Comparison of ENCODE assay signal across 11 cellular contexts in the genomic region with DNA sequence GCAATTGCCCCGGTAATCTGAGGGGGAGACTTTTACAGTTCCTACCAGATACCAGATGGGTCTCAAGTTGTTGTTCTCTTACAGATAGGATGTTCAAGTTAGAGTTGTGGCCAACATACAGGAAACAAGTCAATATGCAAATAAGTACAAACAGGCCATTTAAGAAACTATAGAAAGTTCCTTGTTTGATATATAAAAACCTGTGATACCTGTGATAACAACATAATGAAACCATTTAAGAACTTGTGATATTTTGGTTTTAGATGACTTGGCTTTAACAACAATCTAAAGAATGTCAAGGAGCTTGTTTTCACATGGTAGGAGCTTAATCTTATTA. TPM values are rescaled to one million over a fixed set of nuclear protein-coding genes. Genes with fewer than 3 reads are reported as not detected.
DNase-seq lines count a peak whose midpoint lies in the region; ATAC-seq and FAIRE-seq lines count a peak whose summit lies in the region.
"Had no signal": no experiment of that assay in that cellular context is flagged by ENCODE, and none has a peak within 500 bp of the region (broad histone marks: within the 10 kb centered on the region; RNA-seq: fewer than 3 reads in every experiment).

No MANE protein-coding gene starts in this region.

- no peaks in the 10 kb centered on the region for H3K27me3 Mint-ChIP-seq in T-helper 1 cell treated with Interleukin-12 subunit alpha and Interleukin-12 subunit beta and Interleukin-4 antibody, amounts not matched to agents 30 μg/mL and 1 μg/mL, for 36 hours (ENCODE audit: low read depth)
- no peaks in the 10 kb centered on the region for H3K27me3 Mint-ChIP-seq in naive thymus-derived CD4-positive, alpha-beta T cell

- no peaks in the 10 kb centered on the region for H3K9me3 ChIP-seq in naive thymus-derived CD4-positive, alpha-beta T cell (ENCODE audit: control insufficient read depth in 2 of 3, low read length in 3 of 3)

- DNase-seq in GM18507 (ENCODE audit: extremely low spot score, insufficient read length, low read depth): no peak
- DNase-seq in naive thymus-derived CD4-positive, alpha-beta T cell: peak in 3 of 9 donors; percentile 36 to 52 (median 43)
- no peak for DNase-seq in RPMI8226
- no peak for DNase-seq in NCI-H2107 (lab: John Stamatoyannopoulos, UW)
- DNase-seq in Ammon's horn (ENCODE audit: low spot score): no peak
- no peak for DNase-seq in left colon
- DNase-seq: stimulated activated CD4-positive, alpha-beta T cell treated with anti-CD3 and anti-CD28 coated beads, Interleukin-4, amount 100 ng/mL, for 1 hour had no signal

- no peaks in the 10 kb centered on the region for H3K9me3 Mint-ChIP-seq in T-helper 1 cell treated with Interleukin-12 subunit alpha and Interleukin-12 subunit beta and Interleukin-4 antibody, amounts not matched to agents 30 μg/mL and 1 μg/mL, for 36 hours
- H3K9me3 Mint-ChIP-seq in naive thymus-derived CD4-positive, alpha-beta T cell: peaks cover 0 to 2% (median 0%) of the 10 kb centered on the region in 11 donors

- peaks cover 60% of the 10 kb centered on the region for H3K4me1 Mint-ChIP-seq in T-helper 1 cell treated with Interleukin-12 subunit alpha and Interleukin-12 subunit beta and Interleukin-4 antibody, amounts not matched to agents 30 μg/mL and 1 μg/mL, for 36 hours (ENCODE audit: low read depth)
- peaks cover 41 to 90% (median 82%) of the 10 kb centered on the region in 7 donors for H3K4me1 Mint-ChIP-seq in naive thymus-derived CD4-positive, alpha-beta T cell

- H3K27ac Mint-ChIP-seq in T-helper 1 cell treated with Interleukin-12 subunit alpha and Interleukin-12 subunit beta and Interleukin-4 antibody, amounts not matched to agents 30 μg/mL and 1 μg/mL, for 36 hours: peak overlapping the region; percentile 97
- H3K27ac Mint-ChIP-seq in naive thymus-derived CD4-positive, alpha-beta T cell: peak overlapping the region; percentile 85 to 98 (median 93)

- H3K36me3 Mint-ChIP-seq in T-helper 1 cell treated with Interleukin-12 subunit alpha and Interleukin-12 subunit beta and Interleukin-4 antibody, amounts not matched to agents 30 μg/mL and 1 μg/mL, for 36 hours (ENCODE audit: low read depth): peaks cover 36% of the 10 kb centered on the region
- peaks cover 0 to 29% (median 22%) of the 10 kb centered on the region in 5 donors for H3K36me3 Mint-ChIP-seq in naive thymus-derived CD4-positive, alpha-beta T cell

- H3K27me3 ChIP-seq in naive thymus-derived CD4-positive, alpha-beta T cell (ENCODE audit: control insufficient read depth in 2 of 2, insufficient read depth in 2 of 2, low read length in 2 of 2): no peaks in the 10 kb centered on the region

- peak overlapping the region; percentile 64 for H3K27ac ChIP-seq in naive thymus-derived CD4-positive, alpha-beta T cell (ENCODE audit: low read depth, low read length)

- peaks cover 56 to 71% of the 10 kb centered on the region in 2 donors for H3K4me1 ChIP-seq in naive thymus-derived CD4-positive, alpha-beta T cell (ENCODE audit: control insufficient read depth in 2 of 2, insufficient read depth in 2 of 2, low read length in 2 of 2)

- peaks cover 0 to 5% (median 0%) of the 10 kb centered on the region in 3 experiments for H3K36me3 ChIP-seq in naive thymus-derived CD4-positive, alpha-beta T cell (ENCODE audit: control insufficient read depth in 2 of 3, insufficient read depth in 3 of 3, low read length in 3 of 3)

- peak overlapping the region; percentile 70 for H3K4me3 Mint-ChIP-seq in T-helper 1 cell treated with Interleukin-12 subunit alpha and Interleukin-12 subunit beta and Interleukin-4 antibody, amounts not matched to agents 30 μg/mL and 1 μg/mL, for 36 hours
- peak overlapping the region in 9 of 10 donors; percentile 36 to 88 (median 71) for H3K4me3 Mint-ChIP-seq in naive thymus-derived CD4-positive, alpha-beta T cell

- POLR2A ChIA-PET in naive thymus-derived CD4-positive, alpha-beta T cell (lab: Charles Lee): interaction anchor here (0.8 to 5.7 kb wide), 12 partner anchors 10 to 168 kb away, joined by 3 to 93 read pairs (median 6); a partner anchor contains a TSS

- peak; percentile 91 for FAIRE-seq in GM18507 (lab: Jason Lieb, UNC)
- FAIRE-seq: keratinocyte had no signal

- H3K4me3 ChIP-seq in naive thymus-derived CD4-positive, alpha-beta T cell (ENCODE audit: low read length): peak overlapping the region; percentile 3
- H3K4me3 ChIP-seq: coronary artery had no signal

- CTCF ChIA-PET in naive thymus-derived CD4-positive, alpha-beta T cell (lab: Charles Lee): interaction anchor here (0.6 to 1.8 kb wide), 4 partner anchors 21 to 169 kb away, joined by 3 to 6 read pairs (median 5); no protein-coding TSS in a partner anchor

- ATAC-seq in GM21825 (IDR thresholded peaks at IDR 0.05; ENCODE audit: unreplicated experiment) (peak; percentile 66), left colon (no peak)
- peak; percentile 69 for ATAC-seq in naive thymus-derived CD4-positive, alpha-beta T cell

- intact Hi-C loops in naive thymus-derived CD4-positive, alpha-beta T cell (cut with micrococcal nuclease): loop anchor here in 1 of 2 donors (1.0 to 10.0 kb wide), 3 partner anchors 17 to 1453 kb away; a partner anchor contains a TSS
- intact Hi-C loops in left colon (cut with DNase I, micrococcal nuclease): no loop called here

RNA-seq across cellular contexts. Expression of a gene that starts 16.8 kb away (rescaled TPM):
- total RNA-seq in naive thymus-derived CD4-positive, alpha-beta T cell: 10 to 100 TPM; 28.7 to 91.9 (median 65.6) TPM
- polyA plus RNA-seq in naive thymus-derived CD4-positive, alpha-beta T cell: 100 to 1,000 TPM in 1 of 2 donors, 10 to 100 TPM in 1; 66.0 to 115 TPM
- total RNA-seq in left colon: 10 to 100 TPM; 22.2 to 27.6 TPM
